ENCODE assay signal across 18 cellular contexts in genomic region chr22:38423512-38424503, GRCh38. TPM values are rescaled to one million over a fixed set of nuclear protein-coding genes. Genes with fewer than 3 reads are reported as not detected.
DNase-seq lines count a peak whose midpoint lies in the region; ATAC-seq and TF ChIP-seq lines count a peak whose summit lies in the region.
"Had no signal": no experiment of that assay in that cellular context is flagged by ENCODE, and none has a peak within 500 bp of the region (broad histone marks: within the 10 kb centered on the region; RNA-seq: fewer than 3 reads in every experiment).

No MANE protein-coding gene starts in this region.

- 31% methylated on average over 4 of the region's 18 CpGs for WGBS in right lobe of liver (ENCODE audit: insufficient coverage, low coverage, low lambda C conversion rate, missing lambda C conversion rate)

- no peak for TF ChIP-seq POLR2A in right lobe of liver (IDR thresholded peaks at IDR 0.05)

- H3K9me3 ChIP-seq in right lobe of liver, result no peaks in the 10 kb centered on the region
- H3K9me3 ChIP-seq: esophagus muscularis mucosa, tibial artery had no signal

- H3K4me3 ChIP-seq in right lobe of liver, result no peak overlapping the region
- H3K4me3 ChIP-seq: esophagus muscularis mucosa, tibial artery had no signal

- DNase-seq in NCI-H1417 (lab: John Stamatoyannopoulos, UW) (peak in 2 of 3 experiments; percentile 30 to 43), NCI-H1417 treated with DMSO at 0.1 percent for 48 hours (lab: John Stamatoyannopoulos, UW) (no peak), MV-4-11 (lab: John Stamatoyannopoulos, UW) (peak; percentile 19), caudate nucleus (lab: John Stamatoyannopoulos, UW) (no peak), right lobe of liver (no peak), AG08396 (ENCODE audit: low spot score) (no peak), NCI-H1930 (lab: John Stamatoyannopoulos, UW) (no peak)
- DNase-seq in activated CD4-positive, CD25-positive, alpha-beta regulatory T cell (lab: John Stamatoyannopoulos, UW), result no peak
- DNase-seq: activated CD4-positive, alpha-beta T cell treated with anti-CD3 and anti-CD28 coated beads for 1 hour; activated CD8-positive, alpha-beta memory T cell treated with anti-CD3 and anti-CD28 coated beads, Interleukin-2, amount 50 U/mL, for 4 hours; CD4-positive, alpha-beta T cell; T-helper 1 cell; tibial artery had no signal

- TF ChIP-seq CTCF in right lobe of liver (IDR thresholded peaks at IDR 0.05), result no peak

- intact Hi-C loops in right lobe of liver (cut with DNase I), result no loop called here

- H3K27me3 ChIP-seq in right lobe of liver, result no peaks in the 10 kb centered on the region
- H3K27me3 ChIP-seq: esophagus muscularis mucosa had no signal

- peak; percentile 55 to 74 (median 70) for ATAC-seq in right lobe of liver
- ATAC-seq: stimulated activated effector memory CD8-positive, alpha-beta T cell treated with anti-CD3 and anti-CD28 coated beads, Interleukin-12 subunit alpha, Interleukin-12 subunit beta, amount 100 ng/mL, for 72 hours had no signal

- peaks cover 0 to 35% (median 10%) of the 10 kb centered on the region in 4 donors for H3K4me1 ChIP-seq in right lobe of liver
- H3K4me1 ChIP-seq: tibial artery had no signal

- H3K36me3 ChIP-seq in right lobe of liver, result no peaks in the 10 kb centered on the region
- H3K36me3 ChIP-seq: tibial artery had no signal

- H3K27ac ChIP-seq in caudate nucleus (ENCODE audit: low read depth, low read length) (peak overlapping the region; percentile 56), right lobe of liver (peak overlapping the region; percentile 26 to 79 (median 28))
- H3K27ac ChIP-seq: 22Rv1, esophagus muscularis mucosa, tibial artery had no signal

RNA-seq across cellular contexts. Expression of gene KCNJ4, which starts 31.2 kb away (rescaled TPM):
- total RNA-seq in right lobe of liver, result not detected
- total RNA-seq: CD4-positive, alpha-beta T cell; esophagus muscularis mucosa; kidney epithelial cell; skeletal muscle tissue had no signal

RNA-seq across cellular contexts. Expression of gene KDELR3, which starts 44.1 kb away (rescaled TPM):
- 10 to 100 TPM in 3 of 6 experiments, 1 to 10 TPM in 3; 2.4 to 53.8 (median 12.8) TPM for total RNA-seq in right lobe of liver
- total RNA-seq: CD4-positive, alpha-beta T cell had no signal

Comparison
In these comparisons a context has a peak if more than half of its experiments do, and no peak if none do; other contexts are left out.
1. DNase-seq: peak in NCI-H1417 (2 of 3) and MV-4-11 (single experiment); none in NCI-H1417 treated with DMSO at 0.1 percent for 48 hours (single experiment), caudate nucleus (0 of 61), right lobe of liver (0 of 3), AG08396 (single experiment), activated CD4-positive, CD25-positive, alpha-beta regulatory T cell (0 of 4) and NCI-H1930 (0 of 2).